ENCODE assay signal across 1 cellular context in the genomic region with DNA sequence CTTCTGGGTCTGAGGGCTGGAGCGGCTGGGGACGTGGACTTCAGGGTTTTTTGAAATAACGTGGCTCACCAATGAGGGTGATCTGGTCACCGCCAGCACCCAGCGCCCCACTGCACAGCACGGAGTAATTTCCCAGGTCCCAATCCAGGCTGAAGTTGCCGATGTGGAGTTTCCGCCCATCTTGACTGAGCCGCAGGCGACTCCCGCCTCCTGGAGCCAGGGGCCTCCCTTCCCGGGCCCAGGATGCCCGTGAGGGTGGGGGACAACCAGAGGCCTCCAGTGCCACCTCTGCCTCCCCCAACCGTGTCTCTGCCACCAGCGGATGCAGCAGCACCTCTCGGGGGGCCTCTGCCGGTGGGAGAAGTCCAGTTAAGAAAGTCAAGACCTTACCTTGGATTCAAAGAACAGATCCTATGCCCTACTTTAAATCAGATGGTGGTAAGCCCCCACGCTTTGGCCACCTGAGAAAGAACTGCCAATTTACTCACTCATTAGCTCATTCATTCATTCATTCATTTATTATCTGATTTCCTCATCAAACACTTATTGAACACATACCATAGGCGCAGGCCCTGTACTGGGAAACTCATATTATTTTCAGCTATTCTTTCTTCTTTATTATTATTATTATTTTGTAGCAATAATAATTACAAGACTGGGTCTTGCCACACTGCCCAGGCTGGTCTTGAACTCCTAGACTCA.
TF ChIP-seq lines count a peak whose summit lies in the region.

No MANE protein-coding gene starts in this region.

TF ChIP-seq in H1, 55 proteins besides CTCF, POLR2A, EP300 and RAD21:
- TF ChIP-seq POU5F1 (IDR thresholded peaks at IDR 0.05; ENCODE audit: low read depth, low read length): no peak
- no peak for TF ChIP-seq TEAD4 (IDR thresholded peaks at IDR 0.05; ENCODE audit: low read depth, low read length)
- no peak for TF ChIP-seq TAF7 (optimal IDR thresholded peaks at IDR 0.05; ENCODE audit: borderline replicate concordance, low read depth, low read length)
- no peak for TF ChIP-seq BACH1 (IDR thresholded peaks at IDR 0.05; ENCODE audit: low read length)
- TF ChIP-seq USF2 (IDR thresholded peaks at IDR 0.05; ENCODE audit: low read length): no peak
- no peak for TF ChIP-seq FOSL1 (IDR thresholded peaks at IDR 0.05; ENCODE audit: insufficient read depth, low read depth, low read length)
- TF ChIP-seq JUN (IDR thresholded peaks at IDR 0.05; ENCODE audit: low read depth, low read length): no peak
